8 cellular contexts compared by ENCODE assay signal in the genomic region with DNA sequence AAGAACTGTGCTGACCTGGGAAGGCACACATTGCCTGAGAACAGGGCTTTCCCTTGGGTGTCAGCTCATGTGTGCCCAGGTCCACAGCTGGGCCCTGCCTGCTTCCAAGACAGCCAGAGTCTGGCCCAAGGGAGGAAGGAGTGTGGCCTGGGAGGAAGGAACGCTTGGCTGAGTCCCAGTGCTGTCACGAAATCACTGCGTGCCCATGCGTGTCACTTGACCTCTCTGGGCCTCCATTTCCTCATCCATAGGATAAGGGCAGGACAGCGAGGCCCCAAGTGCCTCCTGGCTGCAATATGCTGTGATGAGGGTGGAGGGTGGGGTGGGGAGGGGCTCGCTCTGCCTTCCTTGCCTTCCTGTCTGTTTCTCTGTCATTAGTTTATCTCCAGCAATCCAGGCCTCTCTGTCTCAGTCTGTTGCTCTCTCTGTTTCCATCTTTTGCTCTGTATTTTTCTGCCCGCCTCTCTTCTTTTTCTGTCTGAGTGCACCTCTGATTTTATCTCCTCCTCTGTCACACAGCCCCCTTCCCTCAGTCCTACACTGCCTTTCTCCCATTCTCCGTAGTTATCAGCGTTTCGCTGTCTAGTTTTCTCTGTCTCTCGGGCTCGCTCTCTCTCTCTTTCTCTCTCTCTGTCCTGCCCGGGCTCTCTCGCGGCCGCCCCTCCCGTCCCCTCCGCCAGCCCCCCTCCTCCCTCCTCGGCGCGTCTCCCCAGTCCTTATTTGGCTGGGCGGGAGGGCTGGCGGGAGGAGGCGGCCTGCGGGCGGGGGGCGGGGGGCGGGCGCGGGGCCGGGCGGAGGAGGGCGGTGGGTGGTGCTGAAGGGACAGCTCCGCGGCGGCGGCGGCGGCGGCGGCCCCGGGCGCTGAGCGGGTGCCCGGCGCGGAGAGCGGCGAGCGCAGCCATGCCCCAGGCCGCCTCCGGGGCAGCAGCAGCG. TPM values are rescaled to one million over a fixed set of nuclear protein-coding genes. Genes with fewer than 3 reads are reported as not detected.
A peak's percentile ranks its signal among the peaks of the same experiment; 100 is the strongest.
DNase-seq lines count a peak whose midpoint lies in the region; ATAC-seq and TF ChIP-seq lines count a peak whose summit lies in the region.

Gene KCNK3, plus strand, starts transcription at position 842 of the 933 bp plus-strand sequence. CDS start 154 bp downstream, outside the sequence.

- TF ChIP-seq CTCF in astrocyte of the cerebellum (IDR thresholded peaks at IDR 0.05; ENCODE audit: low read depth, low read length, missing control alignments) = no peak

- intact Hi-C loops in Right ventricle myocardium inferior (cut with DNase I) (loop anchor here (5.0 kb wide), 1 partner anchor 55 kb away; no protein-coding TSS in a partner anchor), cardiac septum (cut with DNase I) (loop anchor here (5.0 kb wide), 1 partner anchor 35 kb away; no protein-coding TSS in a partner anchor)

- no peak for DNase-seq in Right ventricle myocardium inferior (ENCODE audit: missing footprints)
- no peak for DNase-seq in cardiac septum (ENCODE audit: low spot score)
- DNase-seq in SK-N-MC (ENCODE audit: low read depth, low spot score) = no peak
- DNase-seq in astrocyte of the cerebellum (ENCODE audit: low read depth) = no peak
- no peak for DNase-seq in OCI-M2 (lab: John Stamatoyannopoulos, UW; ENCODE audit: unreplicated experiment)

- H3K9ac ChIP-seq in SK-N-MC (ENCODE audit: insufficient read length) (no peak within 1 kb of the TSS), skeletal muscle tissue (ENCODE audit: low read depth in 1 of 3, low read length in 3 of 3) (no peak within 1 kb of the TSS)

- H3K9me3 ChIP-seq in SK-N-MC (ENCODE audit: low read depth, low read length) = no peaks in the 10 kb centered on the region
- H3K9me3 ChIP-seq in skeletal muscle tissue (ENCODE audit: control insufficient read depth in 3 of 3, low read length in 3 of 3) = no peaks in the 10 kb centered on the region

- peaks cover 54 to 68% (median 61%) of the 10 kb centered on the region in 3 donors for H3K27me3 ChIP-seq in skeletal muscle tissue (ENCODE audit: control insufficient read depth in 3 of 3, insufficient read depth in 3 of 3, low read length in 3 of 3)

- ATAC-seq in Right ventricle myocardium inferior (peak; percentile 72), GM19452 (IDR thresholded peaks at IDR 0.05; ENCODE audit: unreplicated experiment) (no peak)

- in situ Hi-C loops in astrocyte of the cerebellum (cut with HindIII; ENCODE audit: low sequenced_read_pairs) = no loop called here

- peaks cover 9 to 13% (median 12%) of the 10 kb centered on the region in 3 donors for H3K4me1 ChIP-seq in skeletal muscle tissue (ENCODE audit: control insufficient read depth in 3 of 3, insufficient read depth in 3 of 3, low read length in 3 of 3)

- H3K27ac ChIP-seq in SK-N-MC = no peak within 1 kb of the TSS
- peak within 1 kb of the TSS; percentile 25 for H3K27ac ChIP-seq in skeletal muscle tissue (ENCODE audit: low read depth, low read length)

- peak within 1 kb of the TSS; percentile 55; the same call in 1 of the 2 replicates for H3K4me3 ChIP-seq in SK-N-MC
- H3K4me3 ChIP-seq in astrocyte of the cerebellum (ENCODE audit: low read depth, low read length) = peak within 1 kb of the TSS; percentile 20
- H3K4me3 ChIP-seq in iPS-11a (ENCODE audit: low read depth, low read length) = peak within 1 kb of the TSS; percentile 35
- peak within 1 kb of the TSS in 1 of 3 donors; percentile 49 for H3K4me3 ChIP-seq in skeletal muscle tissue (ENCODE audit: low read length in 3 of 3)

- H3K36me3 ChIP-seq in SK-N-MC (ENCODE audit: insufficient read depth, low read length) (no peaks in the 10 kb centered on the region), skeletal muscle tissue (ENCODE audit: control insufficient read depth in 3 of 3, insufficient read depth in 3 of 3, low read length in 3 of 3) (no peaks in the 10 kb centered on the region)

RNA-seq across cellular contexts. Expression of gene KCNK3, which starts in this region (rescaled TPM):
- total RNA-seq in Right ventricle myocardium inferior = 4.5 TPM
- 0.70 TPM for total RNA-seq in cardiac septum
- 0.52 TPM for total RNA-seq in skeletal muscle tissue
